Comparison of ENCODE assay signal across 18 cellular contexts in the genomic region with DNA sequence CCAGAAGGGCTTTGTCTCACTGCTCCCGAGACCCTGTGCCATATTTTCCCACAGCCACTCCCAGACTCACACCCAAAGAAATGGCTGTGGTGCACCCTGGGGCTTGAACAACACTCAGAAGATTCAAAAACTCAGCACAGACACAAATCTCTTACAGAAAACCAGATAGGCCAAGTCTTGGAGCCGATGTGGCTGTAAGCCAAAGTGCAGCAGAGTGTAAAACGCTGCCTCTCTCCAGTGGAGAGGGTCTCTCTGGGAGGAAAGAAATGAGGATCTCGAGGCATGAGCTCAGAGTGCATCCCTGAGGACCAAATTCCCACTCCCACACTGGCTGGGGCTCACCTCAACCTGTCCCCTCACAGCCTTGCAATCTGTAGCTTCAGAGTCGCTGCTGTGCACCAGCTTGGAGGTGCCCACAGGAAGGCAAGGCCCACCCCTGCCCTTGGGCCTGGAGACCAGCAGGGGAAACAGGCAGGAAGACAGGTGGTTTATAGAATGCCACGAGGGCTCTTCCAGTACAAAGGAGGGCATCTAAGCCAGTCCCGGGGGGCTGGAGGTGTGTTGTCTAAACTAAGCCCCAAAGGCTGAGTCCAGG.
A peak's percentile ranks its signal among the peaks of the same experiment; 100 is the strongest.
DNase-seq lines count a peak whose midpoint lies in the region; TF ChIP-seq lines count a peak whose summit lies in the region.
"Had no signal": no experiment of that assay in that cellular context is flagged by ENCODE, and none has a peak within 500 bp of the region (broad histone marks: within the 10 kb centered on the region; RNA-seq: fewer than 3 reads in every experiment).

No MANE protein-coding gene starts in this region.

- DNase-seq in DMS79 (lab: John Stamatoyannopoulos, UW): peak; percentile 87
- peak; percentile 38 for DNase-seq in NCI-H2171 treated with DMSO at 0.1 percent for 48 hours (lab: John Stamatoyannopoulos, UW)
- no peak for DNase-seq in neural crest cell (ENCODE audit: low read depth, low spot score)
- DNase-seq in thyroid gland: peak; percentile 66 to 71
- no peak for DNase-seq in G401 (ENCODE audit: low spot score)
- DNase-seq in SK-N-DZ (ENCODE audit: low spot score): no peak
- DNase-seq in NK-92 (lab: John Stamatoyannopoulos, UW; ENCODE audit: unreplicated experiment): no peak
- DNase-seq: CD8-positive, alpha-beta T cell; GDM1; GOT3; KBM-7; MM.1S; NCI-H1048; NCI-H1417 treated with DMSO at 0.1 percent for 48 hours; NCI-H1930; NCI-H526; OCI-M1; Right ventricle myocardium superior had no signal

- no peak overlapping the region for H3K4me3 ChIP-seq in thyroid gland (replicated peaks in 1 of 3)

- H3K4me3 Mint-ChIP-seq in neural crest cell: no peak overlapping the region
- H3K4me3 Mint-ChIP-seq: CD8-positive, alpha-beta T cell had no signal

- no peak for TF ChIP-seq CTCF in neural crest cell (conservative IDR thresholded peaks at IDR 0.05)
- TF ChIP-seq CTCF in thyroid gland (IDR thresholded peaks at IDR 0.05): no peak

- H3K4me1 ChIP-seq in thyroid gland: peaks cover 4 to 7% of the 10 kb centered on the region in 2 donors

- H3K27me3 Mint-ChIP-seq in neural crest cell (ENCODE audit: low read depth): peaks cover 2% of the 10 kb centered on the region

- H3K4me1 Mint-ChIP-seq in neural crest cell: peaks cover 5% of the 10 kb centered on the region

- H3K27ac Mint-ChIP-seq in neural crest cell (ENCODE audit: unreplicated experiment): peak overlapping the region; percentile 50
- H3K27ac Mint-ChIP-seq: CD8-positive, alpha-beta T cell had no signal

- H3K36me3 ChIP-seq in thyroid gland: no peaks in the 10 kb centered on the region

- in situ Hi-C loops in G401 (cut with HindIII; ENCODE audit: low sequenced_read_pairs): no loop called here

- H3K36me3 Mint-ChIP-seq in neural crest cell (ENCODE audit: low read depth): no peaks in the 10 kb centered on the region
- H3K36me3 Mint-ChIP-seq: CD8-positive, alpha-beta T cell had no signal

- H3K27ac ChIP-seq in thyroid gland: no peak overlapping the region

- no peaks in the 10 kb centered on the region for H3K9me3 ChIP-seq in thyroid gland

- no peak for TF ChIP-seq POLR2A in thyroid gland (IDR thresholded peaks at IDR 0.05)

- WGBS in thyroid gland, 2 donors: 26 to 34% methylated on average over 6 to 7 of the region's 7 CpGs

- no peaks in the 10 kb centered on the region for H3K9me3 Mint-ChIP-seq in neural crest cell
- H3K9me3 Mint-ChIP-seq: CD8-positive, alpha-beta T cell had no signal

- H3K27me3 ChIP-seq in thyroid gland: no peaks in the 10 kb centered on the region

- intact Hi-C loops in thyroid gland (cut with DNase I): no loop called here

Comparison
In these comparisons a context has a peak if more than half of its experiments do, and no peak if none do; other contexts are left out.
1. DNase-seq: peak in DMS79 (single experiment), NCI-H2171 treated with DMSO at 0.1 percent for 48 hours (single experiment) and thyroid gland (2 of 2); none in neural crest cell (single experiment), G401 (single experiment), SK-N-DZ (single experiment) and NK-92 (single experiment).